8 cellular contexts compared by ENCODE assay signal in the genomic region with DNA sequence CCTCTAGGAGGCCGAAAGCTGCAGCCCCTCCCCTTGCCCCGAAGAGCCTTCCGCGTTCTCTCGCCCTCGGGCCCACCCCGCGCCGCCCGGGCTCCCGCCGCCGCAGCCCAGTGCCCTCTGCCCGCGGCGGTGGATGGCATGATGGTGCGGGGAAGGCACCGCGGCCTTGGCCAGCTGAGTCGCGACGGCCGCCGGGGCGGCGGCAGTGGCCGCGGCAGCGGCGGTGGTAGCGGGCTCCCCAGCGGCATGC. TPM values are rescaled to one million over a fixed set of nuclear protein-coding genes. Genes with fewer than 3 reads are reported as not detected.
DNase-seq lines count a peak whose midpoint lies in the region; TF ChIP-seq lines count a peak whose summit lies in the region.

No MANE protein-coding gene starts in this region.

- H3K9me3 ChIP-seq in BLaER1 (no peaks in the 10 kb centered on the region), OCI-LY7 (ENCODE audit: low read length) (no peaks in the 10 kb centered on the region)

- H3K27ac ChIP-seq in BLaER1 (peak overlapping the region; percentile 98), OCI-LY7 (ENCODE audit: low read depth, low read length, poor library complexity, severe bottlenecking) (no peak overlapping the region), epithelial cell of prostate (peak overlapping the region; percentile 97)

- CTCF ChIA-PET in OCI-LY7 (lab: Charles Lee; ENCODE audit: unreplicated experiment): interaction anchor here (0.7 kb wide), 1 partner anchor 23 kb away, joined by 4 read pairs; no protein-coding TSS in a partner anchor

- H3K36me3 ChIP-seq in BLaER1: peaks cover 21% of the 10 kb centered on the region
- H3K36me3 ChIP-seq in OCI-LY7 (ENCODE audit: insufficient read depth, low read length): peaks cover 19% of the 10 kb centered on the region

- H3K4me1 Mint-ChIP-seq in nephron: peaks cover 20% of the 10 kb centered on the region

- peak overlapping the region; percentile 79 to 81 (median 80) for H3K4me3 Mint-ChIP-seq in nephron

- peak overlapping the region; percentile 85 for H3K4me2 ChIP-seq in BLaER1
- H3K4me2 ChIP-seq in OCI-LY7 (ENCODE audit: low read length): peak overlapping the region; percentile 91

- no peaks in the 10 kb centered on the region for H3K9me3 Mint-ChIP-seq in nephron

- intact Hi-C loops in OCI-LY7 (cut with micrococcal nuclease; ENCODE audit: unreplicated experiment): loop anchor here (10.0 kb wide), 1 partner anchor 1043 kb away; the partner anchor contains the start of gene MEX3B

- peaks cover 15% of the 10 kb centered on the region; the same call in 1 of the 2 replicates for H3K79me2 ChIP-seq in OCI-LY7 (ENCODE audit: insufficient read depth, low read depth, low read length)

- no peak overlapping the region for H3K27ac Mint-ChIP-seq in nephron

- H3K4me3 ChIP-seq in BLaER1: peak overlapping the region; percentile 98
- H3K4me3 ChIP-seq in OCI-LY7 (ENCODE audit: low read depth, low read length, poor library complexity, severe bottlenecking): peak overlapping the region; percentile 77

- no peaks in the 10 kb centered on the region for H3K9me2 ChIP-seq in OCI-LY7 (ENCODE audit: insufficient read depth, low read length)

- no peak overlapping the region for H2AFZ ChIP-seq in OCI-LY7 (ENCODE audit: low read length)

- peak overlapping the region; percentile 97 for H3K9ac ChIP-seq in BLaER1

- peaks cover 52% of the 10 kb centered on the region for H4K20me1 ChIP-seq in BLaER1
- H4K20me1 ChIP-seq in OCI-LY7 (ENCODE audit: insufficient read depth, low read length): peaks cover 25% of the 10 kb centered on the region

- POLR2A ChIA-PET in OCI-LY7 (lab: Charles Lee): interaction anchor here (0.6 to 4.1 kb wide), 4 partner anchors 8 to 18 kb away, joined by 3 to 24 read pairs (median 6); no protein-coding TSS in a partner anchor

- no TSS peak for BruUV-seq in OCI-LY7 (replicated peaks; lab: Mats Ljungman, UMichigan)

- H3K27me3 Mint-ChIP-seq in nephron (ENCODE audit: low read depth): no peaks in the 10 kb centered on the region

- no peak for TF ChIP-seq CTCF in OCI-LY7 (conservative IDR thresholded peaks at IDR 0.05; ENCODE audit: low read length)
- TF ChIP-seq CTCF in nephron (IDR thresholded peaks at IDR 0.05; ENCODE audit: unreplicated experiment in 3 of 3): no peak

- H3K36me3 Mint-ChIP-seq in nephron (ENCODE audit: low read depth): peaks cover 16% of the 10 kb centered on the region

- no peaks in the 10 kb centered on the region for H3K27me3 ChIP-seq in BLaER1

- peaks cover 58% of the 10 kb centered on the region for H3K4me1 ChIP-seq in BLaER1
- H3K4me1 ChIP-seq in OCI-LY7 (ENCODE audit: insufficient read depth, low read length, poor library complexity, severe bottlenecking): peaks cover 31% of the 10 kb centered on the region

- DNase-seq in OCI-LY7 (ENCODE audit: low spot score): no peak
- no peak for DNase-seq in epithelial cell of prostate (ENCODE audit: low read depth, low spot score)
- DNase-seq in mesenteric fat pad (ENCODE audit: low spot score): no peak
- DNase-seq in GOT3 (lab: John Stamatoyannopoulos, UW): no peak
- no peak for DNase-seq in stimulated activated CD4-positive, alpha-beta T cell treated with anti-CD3 and anti-CD28 coated beads, Interleukin-12 subunit alpha, Interleukin-12 subunit beta, amount 100 ng/mL, for 4 hours
- no peak for DNase-seq in stimulated activated naive CD4-positive, alpha-beta T cell (lab: John Stamatoyannopoulos, UW)

RNA-seq across cellular contexts. Expression of gene TLNRD1, which starts 1.2 kb away (rescaled TPM):
- 17.0 and 19.9 TPM in 2 replicates for total RNA-seq in OCI-LY7 (2014; rRNA removed; shearing (Covaris generic))
- total RNA-seq in OCI-LY7 (2022) (17.4 and 17.5 TPM in 2 replicates), mesenteric fat pad (43.1 TPM)

RNA-seq across cellular contexts. Expression of gene MESD, which starts 12.3 kb away (rescaled TPM):
- 14.9 and 17.3 TPM in 2 replicates for total RNA-seq in OCI-LY7 (2014; rRNA removed; shearing (Covaris generic))
- 27.7 and 27.9 TPM in 2 replicates for total RNA-seq in OCI-LY7 (2022)
- 30.2 TPM for total RNA-seq in mesenteric fat pad
